ENCODE assay signal across 8 cellular contexts in the genomic region with DNA sequence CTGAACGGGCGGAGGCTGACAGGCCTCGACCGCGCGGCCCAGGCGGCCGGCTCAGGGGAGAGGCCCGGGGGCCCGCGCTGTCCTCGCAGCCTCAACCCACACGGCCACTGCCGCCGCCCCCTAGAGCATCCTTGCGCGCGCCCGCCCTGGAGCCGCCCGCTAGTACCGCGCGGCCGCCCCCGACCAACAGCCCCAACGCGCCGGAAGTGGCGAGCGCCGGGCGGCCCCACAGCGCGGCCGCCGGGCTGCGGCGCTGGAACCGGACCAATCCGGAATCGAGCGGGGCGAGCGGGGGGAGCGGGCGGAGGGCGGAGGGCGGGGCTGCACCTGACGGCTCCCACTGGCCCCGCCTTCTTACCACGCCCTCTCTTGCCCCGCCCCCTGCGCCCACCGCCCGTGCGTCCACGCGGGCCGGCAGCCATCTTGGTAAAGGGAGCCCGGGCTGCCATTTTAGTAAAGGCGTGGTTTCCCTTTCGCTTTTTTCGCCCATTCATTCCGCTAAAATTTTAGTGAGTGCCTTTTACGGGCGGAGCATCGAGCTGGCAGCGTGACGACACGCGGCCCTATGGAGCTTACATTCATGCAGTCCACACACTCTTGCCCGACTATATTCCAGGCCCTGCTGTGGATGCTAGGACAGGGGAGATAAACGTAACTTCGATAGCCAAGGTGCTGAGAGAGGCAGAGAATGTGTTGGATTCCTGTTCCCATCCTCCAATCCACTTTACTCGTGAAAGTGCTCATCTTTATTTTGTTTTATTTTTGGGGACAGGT. TPM values are rescaled to one million over a fixed set of nuclear protein-coding genes. Genes with fewer than 3 reads are reported as not detected.
DNase-seq lines count a peak whose midpoint lies in the region; ATAC-seq and TF ChIP-seq lines count a peak whose summit lies in the region.

A gene with protein sequence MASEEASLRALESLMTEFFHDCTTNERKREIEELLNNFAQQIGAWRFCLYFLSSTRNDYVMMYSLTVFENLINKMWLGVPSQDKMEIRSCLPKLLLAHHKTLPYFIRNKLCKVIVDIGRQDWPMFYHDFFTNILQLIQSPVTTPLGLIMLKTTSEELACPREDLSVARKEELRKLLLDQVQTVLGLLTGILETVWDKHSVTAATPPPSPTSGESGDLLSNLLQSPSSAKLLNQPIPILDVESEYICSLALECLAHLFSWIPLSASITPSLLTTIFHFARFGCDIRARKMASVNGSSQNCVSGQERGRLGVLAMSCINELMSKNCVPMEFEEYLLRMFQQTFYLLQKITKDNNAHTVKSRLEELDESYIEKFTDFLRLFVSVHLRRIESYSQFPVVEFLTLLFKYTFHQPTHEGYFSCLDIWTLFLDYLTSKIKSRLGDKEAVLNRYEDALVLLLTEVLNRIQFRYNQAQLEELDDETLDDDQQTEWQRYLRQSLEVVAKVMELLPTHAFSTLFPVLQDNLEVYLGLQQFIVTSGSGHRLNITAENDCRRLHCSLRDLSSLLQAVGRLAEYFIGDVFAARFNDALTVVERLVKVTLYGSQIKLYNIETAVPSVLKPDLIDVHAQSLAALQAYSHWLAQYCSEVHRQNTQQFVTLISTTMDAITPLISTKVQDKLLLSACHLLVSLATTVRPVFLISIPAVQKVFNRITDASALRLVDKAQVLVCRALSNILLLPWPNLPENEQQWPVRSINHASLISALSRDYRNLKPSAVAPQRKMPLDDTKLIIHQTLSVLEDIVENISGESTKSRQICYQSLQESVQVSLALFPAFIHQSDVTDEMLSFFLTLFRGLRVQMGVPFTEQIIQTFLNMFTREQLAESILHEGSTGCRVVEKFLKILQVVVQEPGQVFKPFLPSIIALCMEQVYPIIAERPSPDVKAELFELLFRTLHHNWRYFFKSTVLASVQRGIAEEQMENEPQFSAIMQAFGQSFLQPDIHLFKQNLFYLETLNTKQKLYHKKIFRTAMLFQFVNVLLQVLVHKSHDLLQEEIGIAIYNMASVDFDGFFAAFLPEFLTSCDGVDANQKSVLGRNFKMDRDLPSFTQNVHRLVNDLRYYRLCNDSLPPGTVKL (minus strand): TSS at position 208 of the 774 bp plus-strand sequence. CDS start 597 bp downstream, outside the sequence.

- peak within 1 kb of the TSS; percentile 88 for H2AFZ ChIP-seq in OCI-LY3 (ENCODE audit: low read depth, low read length)

- peaks cover 35% of the 10 kb centered on the region for H4K20me1 ChIP-seq in OCI-LY3 (ENCODE audit: insufficient read depth, low read length)

- intact Hi-C loops in Calu3 (cut with micrococcal nuclease; ENCODE audit: unreplicated experiment), result loop anchor here (10.0 kb wide), 1 partner anchor 897 kb away; a partner anchor contains a TSS

- H3K9me3 ChIP-seq in OCI-LY3 (ENCODE audit: insufficient read depth, low read length), result no peaks in the 10 kb centered on the region

- H3K27ac Mint-ChIP-seq in Calu3 (ENCODE audit: unreplicated experiment) (peak within 1 kb of the TSS; percentile 72), endothelial cell (ENCODE audit: unreplicated experiment) (peak within 1 kb of the TSS; percentile 97)

- H3K27me3 ChIP-seq in OCI-LY3 (ENCODE audit: low read depth, low read length), result no peaks in the 10 kb centered on the region

- H3K27me3 Mint-ChIP-seq in Calu3 (ENCODE audit: unreplicated experiment), result no peaks in the 10 kb centered on the region
- peaks cover 12% of the 10 kb centered on the region for H3K27me3 Mint-ChIP-seq in endothelial cell (ENCODE audit: unreplicated experiment)

- peak within 1 kb of the TSS; percentile 95 for H3K9ac ChIP-seq in OCI-LY3 (ENCODE audit: low read length)

- peak within 1 kb of the TSS; percentile 99 for H3K4me3 ChIP-seq in OCI-LY3 (ENCODE audit: low read length)

- peaks cover 26% of the 10 kb centered on the region for H3K4me1 Mint-ChIP-seq in Calu3 (ENCODE audit: low read depth, unreplicated experiment)
- H3K4me1 Mint-ChIP-seq in endothelial cell (ENCODE audit: unreplicated experiment), result peaks cover 21% of the 10 kb centered on the region

- H3K4me3 Mint-ChIP-seq in Calu3 (ENCODE audit: low read depth, unreplicated experiment) (peak within 1 kb of the TSS; percentile 87), endothelial cell (ENCODE audit: unreplicated experiment) (peak within 1 kb of the TSS; percentile 89)

- TF ChIP-seq CTCF in Calu3 (IDR thresholded peaks at IDR 0.05; ENCODE audit: unreplicated experiment) (no peak), OCI-LY3 (IDR thresholded peaks at IDR 0.05; ENCODE audit: low read depth, low read length) (no peak), endothelial cell (IDR thresholded peaks at IDR 0.05; ENCODE audit: unreplicated experiment) (no peak)

- H3K9me3 Mint-ChIP-seq in Calu3 (ENCODE audit: low read depth, unreplicated experiment) (peaks cover 2% of the 10 kb centered on the region), endothelial cell (ENCODE audit: unreplicated experiment) (no peaks in the 10 kb centered on the region)

- H3K27ac ChIP-seq in OCI-LY3 (ENCODE audit: low read length), result peak within 1 kb of the TSS; percentile 73

- peak within 1 kb of the TSS; percentile 97 for H3K4me2 ChIP-seq in OCI-LY3 (ENCODE audit: low read length)

- peak; percentile 99 for DNase-seq in Calu3
- peak; percentile 71 for DNase-seq in HuH-7.5 (ENCODE audit: low spot score)
- peak; percentile 100 for DNase-seq in activated CD8-positive, alpha-beta memory T cell treated with anti-CD3 and anti-CD28 coated beads, Interleukin-2, amount 50 U/mL, for 48 hours
- peak; percentile 99 for DNase-seq in endothelial cell (ENCODE audit: low spot score)
- peak; percentile 95 for DNase-seq in midbrain (lab: John Stamatoyannopoulos, UW)
- DNase-seq in stimulated activated CD8-positive, alpha-beta memory T cell treated with anti-CD3 and anti-CD28 coated beads, Interleukin-15, amount 100 ng/mL, for 48 hours (ENCODE audit: low read depth in 2 of 2), result peak; percentile 96

- H3K36me3 ChIP-seq in OCI-LY3 (replicated peaks; ENCODE audit: low read depth, low read length), result peaks cover 32% of the 10 kb centered on the region

- H3K36me3 Mint-ChIP-seq in Calu3 (ENCODE audit: insufficient read depth, unreplicated experiment) (peaks cover 47% of the 10 kb centered on the region), endothelial cell (ENCODE audit: low read depth, unreplicated experiment) (peaks cover 6% of the 10 kb centered on the region)

- peak; percentile 68 for ATAC-seq in GM21515 (IDR thresholded peaks at IDR 0.05; ENCODE audit: unreplicated experiment)

- H3K4me1 ChIP-seq in OCI-LY3 (ENCODE audit: low read length), result peaks cover 22% of the 10 kb centered on the region

- BruUV-seq in Calu3 (replicated peaks; lab: Mats Ljungman, UMichigan), result no TSS peak

- CTCF ChIA-PET in Calu3 (lab: Charles Lee), result no interaction called here

- H3K79me2 ChIP-seq in OCI-LY3 (ENCODE audit: low read length), result peaks cover 48% of the 10 kb centered on the region

RNA-seq across cellular contexts. Expression of the gene that starts here (rescaled TPM):
- total RNA-seq in Calu3 (2022) (149 and 153 TPM in 2 replicates), endothelial cell (ENCODE audit: unreplicated experiment) (155 TPM)

Comparison
In these comparisons a context has a peak if more than half of its experiments do, and no peak if none do; other contexts are left out.
1. Peak in every context shown above with its lines: DNase-seq, ATAC-seq, H3K4me3 ChIP-seq and H3K27ac ChIP-seq.